ENCODE assay signal across 8 cellular contexts in genomic region chr4:15001825-15002658, GRCh38. TPM values are rescaled to one million over a fixed set of nuclear protein-coding genes. Genes with fewer than 3 reads are reported as not detected.
A peak's percentile ranks its signal among the peaks of the same experiment; 100 is the strongest.
DNase-seq lines count a peak whose midpoint lies in the region; ATAC-seq and TF ChIP-seq lines count a peak whose summit lies in the region.

Gene CPEB2 (plus strand): TSS chr4:15002481. CDS start chr4:15002674, 193 bp downstream.

- peak within 1 kb of the TSS; percentile 86 to 96 for H3K4me3 ChIP-seq in left lung

- no peaks in the 10 kb centered on the region for H3K9me3 ChIP-seq in left lung

- no peaks in the 10 kb centered on the region for H3K27me3 ChIP-seq in left lung

- DNase-seq in AG20443 (ENCODE audit: low spot score) (peak; percentile 95), NCI-H748 (lab: John Stamatoyannopoulos, UW; ENCODE audit: unreplicated experiment) (peak; percentile 95), dedifferentiated amniotic fluid mesenchymal stem cell (ENCODE audit: extremely low spot score) (peak; percentile 92), left lung (peak; percentile 95 to 98)
- peak; percentile 89 for DNase-seq in activated CD4-positive, alpha-beta T cell treated with anti-CD3 and anti-CD28 coated beads, Interleukin-2, amount 50 U/mL, for 1 hour
- peak; percentile 87 for DNase-seq in stimulated activated CD4-positive, alpha-beta T cell treated with anti-CD3 and anti-CD28 coated beads, Interleukin-2, amount 100 ng/mL, for 4 hours (ENCODE audit: low read depth)

- TF ChIP-seq CTCF in left lung (IDR thresholded peaks at IDR 0.05), result no peak

- ATAC-seq in GM19035 (IDR thresholded peaks at IDR 0.05; ENCODE audit: unreplicated experiment), result peak; percentile 57
- ATAC-seq in HG03342 (IDR thresholded peaks at IDR 0.05; ENCODE audit: unreplicated experiment), result peak; percentile 60
- ATAC-seq in left lung, result peak; percentile 81

- peaks cover 9 to 25% of the 10 kb centered on the region in 2 donors for H3K4me1 ChIP-seq in left lung

- intact Hi-C loops in left lung (cut with DNase I), result no loop called here

- no peaks in the 10 kb centered on the region for H3K36me3 ChIP-seq in left lung

- peak within 1 kb of the TSS; percentile 100 for H3K27ac ChIP-seq in left lung

RNA-seq across cellular contexts. Expression of gene CPEB2, which starts in this region (rescaled TPM):
- total RNA-seq in left lung, result 10 to 100 TPM; 25.2 to 27.7 TPM

Comparison
In these comparisons a context has a peak if more than half of its experiments do, and no peak if none do; other contexts are left out.
1. Peak in every context shown above with its lines: DNase-seq, ATAC-seq, H3K4me3 ChIP-seq and H3K27ac ChIP-seq.